In the genomic region with DNA sequence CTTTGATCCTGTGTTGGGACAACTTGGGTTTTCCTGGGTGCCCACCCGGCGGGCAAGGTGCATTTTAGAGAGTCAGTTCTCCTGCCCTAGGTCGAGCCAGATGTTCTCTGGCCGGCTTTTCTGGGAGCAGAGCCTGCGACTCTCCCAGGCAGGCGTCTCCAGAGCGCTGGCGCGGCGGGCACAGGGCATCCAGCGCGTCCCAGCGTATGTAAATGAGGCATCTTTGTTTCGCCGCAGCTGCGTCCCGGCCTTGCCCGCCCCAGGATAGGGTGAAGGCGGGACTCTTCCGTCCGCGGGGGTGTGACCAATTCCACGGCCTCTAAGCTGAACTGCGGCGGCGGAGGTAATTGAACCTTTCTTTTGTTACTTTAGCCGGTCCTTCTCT, we compare ENCODE assay signal across 9 cellular contexts. TPM values are rescaled to one million over a fixed set of nuclear protein-coding genes. Genes with fewer than 3 reads are reported as not detected.
A peak's percentile ranks its signal among the peaks of the same experiment; 100 is the strongest.
DNase-seq lines count a peak whose midpoint lies in the region; ATAC-seq and TF ChIP-seq lines count a peak whose summit lies in the region.
"Had no signal": no experiment of that assay in that cellular context is flagged by ENCODE, and none has a peak within 500 bp of the region (broad histone marks: within the 10 kb centered on the region; RNA-seq: fewer than 3 reads in every experiment).

No MANE protein-coding gene starts in this region.

- H3K56ac ChIP-seq in H9 (ENCODE audit: insufficient read length, low read depth, low read length), result no peak overlapping the region

- H2BK12ac ChIP-seq in H9 (ENCODE audit: insufficient read length, low read depth, low read length), result no peak overlapping the region

- CTCF ChIA-PET in WTC11 (lab: Charles Lee), result interaction anchor here (1.1 to 1.3 kb wide), 2 partner anchors 9 to 16 kb away, joined by 3 to 6 read pairs; partner anchors contain the start of gene GRIK2

- WGBS in H9 (ENCODE audit: extremely low coverage, insufficient read length, low lambda C conversion rate), result no CpG with 5 or more reads among the region's 27 CpGs
- 0 to 35% methylated on average over 3 of the region's 27 CpGs for WGBS in esophagus squamous epithelium, 2 donors

- no peaks in the 10 kb centered on the region for H3K9me3 ChIP-seq in H9 (ENCODE audit: control insufficient read depth, low read depth, low read length)
- H3K9me3 ChIP-seq in left ventricle myocardium inferior (replicated peaks), result no peaks in the 10 kb centered on the region
- no peaks in the 10 kb centered on the region for H3K9me3 ChIP-seq in esophagus squamous epithelium

- peaks cover 33 to 34% of the 10 kb centered on the region in 2 experiments for H3K4me1 Mint-ChIP-seq in H9
- H3K4me1 Mint-ChIP-seq in WTC11, result peaks cover 66% of the 10 kb centered on the region
- peaks cover 21% of the 10 kb centered on the region for H3K4me1 Mint-ChIP-seq in progenitor cell of endocrine pancreas (ENCODE audit: low read depth)

- H3K27ac Mint-ChIP-seq in H9, result no peak overlapping the region; a peak in 1 of 7 replicates
- no peak overlapping the region for H3K27ac Mint-ChIP-seq in WTC11
- H3K27ac Mint-ChIP-seq in progenitor cell of endocrine pancreas, result no peak overlapping the region

- no peak overlapping the region for H2BK120ac ChIP-seq in H9 (ENCODE audit: low read depth, low read length, poor library complexity, severe bottlenecking)

- H3K4ac ChIP-seq in H9 (ENCODE audit: low read depth, low read length), result no peak overlapping the region

- H3K27ac ChIP-seq in H9 (ENCODE audit: insufficient read length, low read depth, low read length), result no peak overlapping the region
- peak overlapping the region; percentile 64 for H3K27ac ChIP-seq in left ventricle myocardium inferior (replicated peaks)
- no peak overlapping the region for H3K27ac ChIP-seq in esophagus squamous epithelium

- no peak overlapping the region for H2AFZ ChIP-seq in H9 (ENCODE audit: low read length)

- peaks cover 10% of the 10 kb centered on the region for H3K4me1 ChIP-seq in H9 (ENCODE audit: insufficient read depth, low read length)
- peaks cover 29% of the 10 kb centered on the region for H3K4me1 ChIP-seq in left ventricle myocardium inferior
- H3K4me1 ChIP-seq in esophagus squamous epithelium, result peaks cover 0 to 17% (median 4%) of the 10 kb centered on the region in 3 donors

- no peak overlapping the region for H4K91ac ChIP-seq in H9 (ENCODE audit: insufficient read length, low read depth, low read length)

- TF ChIP-seq POLR2A in esophagus squamous epithelium (IDR thresholded peaks at IDR 0.05), result no peak

- no peaks in the 10 kb centered on the region for H3K79me2 ChIP-seq in H9 (ENCODE audit: insufficient read depth, low read length)

- H2AK5ac ChIP-seq in H9 (ENCODE audit: insufficient read length, low read length), result no peak overlapping the region

- peak; percentile 65 for ATAC-seq in WTC11
- no peak for ATAC-seq in GM21723 (IDR thresholded peaks at IDR 0.05; ENCODE audit: unreplicated experiment)

- no peak overlapping the region for H4K5ac ChIP-seq in H9 (ENCODE audit: insufficient read length, low read depth, low read length)

- H3K36me3 ChIP-seq in left ventricle myocardium inferior (no peaks in the 10 kb centered on the region), esophagus squamous epithelium (no peaks in the 10 kb centered on the region)

- DNase-seq in H9 (peak; percentile 83), WTC11 (ENCODE audit: low spot score) (peak; percentile 70), left ventricle myocardium inferior (no peak), progenitor cell of endocrine pancreas (ENCODE audit: low spot score, unreplicated experiment) (no peak), activated gamma-delta T cell (lab: John Stamatoyannopoulos, UW) (no peak), esophagus squamous epithelium (lab: John Stamatoyannopoulos, UW) (no peak)
- DNase-seq: MV-4-11 had no signal

- intact Hi-C loops in left ventricle myocardium inferior (cut with micrococcal nuclease), result no loop called here
- intact Hi-C loops in esophagus squamous epithelium (cut with DNase I), result no loop called here

- TF ChIP-seq CTCF in H9 (conservative IDR thresholded peaks at IDR 0.05), result no peak
- no peak for TF ChIP-seq CTCF in WTC11 (IDR thresholded peaks at IDR 0.05)
- TF ChIP-seq CTCF in left ventricle myocardium inferior (IDR thresholded peaks at IDR 0.05; ENCODE audit: borderline replicate concordance), result no peak
- TF ChIP-seq CTCF in progenitor cell of endocrine pancreas (IDR thresholded peaks at IDR 0.05; ENCODE audit: unreplicated experiment), result no peak
- TF ChIP-seq CTCF in esophagus squamous epithelium (IDR thresholded peaks at IDR 0.05), result no peak

- no peaks in the 10 kb centered on the region; the same call in 1 of the 2 replicates for H3K27me3 ChIP-seq in H9 (ENCODE audit: insufficient read depth, low read length)
- H3K27me3 ChIP-seq in left ventricle myocardium inferior (ENCODE audit: low read depth), result peaks cover 59% of the 10 kb centered on the region
- H3K27me3 ChIP-seq in esophagus squamous epithelium, result peaks cover 7 to 73% (median 8%) of the 10 kb centered on the region in 4 donors

- peaks cover 32% of the 10 kb centered on the region for H3K23me2 ChIP-seq in H9 (ENCODE audit: insufficient read length, low read depth, low read length, poor library complexity, severe bottlenecking)

- H3K9me3 Mint-ChIP-seq in H9 (no peaks in the 10 kb centered on the region), WTC11 (no peaks in the 10 kb centered on the region), progenitor cell of endocrine pancreas (ENCODE audit: low read depth) (no peaks in the 10 kb centered on the region)

- H3K14ac ChIP-seq in H9 (ENCODE audit: insufficient read depth, low read length), result no peak overlapping the region

- no peak overlapping the region for H2BK5ac ChIP-seq in H9 (ENCODE audit: insufficient read length, low read length)

- H3K9ac ChIP-seq in H9 (ENCODE audit: extremely low read depth, insufficient read length, low read length), result no peak overlapping the region

- H3K18ac ChIP-seq in H9 (ENCODE audit: insufficient read length, low read depth, low read length), result no peak overlapping the region

- H3K4me2 ChIP-seq in H9 (ENCODE audit: insufficient read depth, insufficient read length, low read length), result peak overlapping the region; percentile 98

- H3K27me3 Mint-ChIP-seq in H9 (ENCODE audit: low read depth) (peaks cover 66% of the 10 kb centered on the region), WTC11 (ENCODE audit: low read depth) (peaks cover 47% of the 10 kb centered on the region), progenitor cell of endocrine pancreas (peaks cover 46% of the 10 kb centered on the region)

- no peak overlapping the region for H3K23ac ChIP-seq in H9 (ENCODE audit: insufficient read length, low read depth, low read length)

- POLR2A ChIA-PET in WTC11 (lab: Charles Lee), result no interaction called here

- no peak overlapping the region for H3T11ph ChIP-seq in H9 (ENCODE audit: low read length)

- H2BK20ac ChIP-seq in H9 (ENCODE audit: low read depth, low read length, poor library complexity, severe bottlenecking), result no peak overlapping the region

- H3K4me3 Mint-ChIP-seq in H9 (peak overlapping the region; percentile 67 to 85), WTC11 (peak overlapping the region; percentile 79), progenitor cell of endocrine pancreas (ENCODE audit: low read depth) (peak overlapping the region; percentile 60)
- H3K4me3 Mint-ChIP-seq: stimulated activated naive CD8-positive, alpha-beta T cell treated with anti-CD3 and anti-CD28 coated beads, Interleukin-15, Interleukin-2, amounts not matched to agents 100 ng/mL and 50 ng/mL, for 24 hours had no signal

- H2BK15ac ChIP-seq in H9 (ENCODE audit: low read depth, low read length), result no peak overlapping the region

- no peaks in the 10 kb centered on the region for H4K20me1 ChIP-seq in H9 (ENCODE audit: control insufficient read depth, insufficient read depth, insufficient read length)

- H3K36me3 Mint-ChIP-seq in H9 (ENCODE audit: insufficient read depth in 1 of 3, low read depth in 3 of 3) (no peaks in the 10 kb centered on the region; a peak in 1 of 7 replicates), WTC11 (no peaks in the 10 kb centered on the region), progenitor cell of endocrine pancreas (ENCODE audit: insufficient read depth) (no peaks in the 10 kb centered on the region)

- H3K79me1 ChIP-seq in H9 (ENCODE audit: insufficient read depth, low read depth, low read length, poor library complexity, severe bottlenecking), result no peaks in the 10 kb centered on the region

- peak overlapping the region; percentile 63 for H3K4me3 ChIP-seq in left ventricle myocardium inferior
- peak overlapping the region in 1 of 4 donors; percentile 34 for H3K4me3 ChIP-seq in esophagus squamous epithelium

- no peak overlapping the region for H4K8ac ChIP-seq in H9 (replicated peaks; ENCODE audit: insufficient read length, low read depth, low read length)

TF ChIP-seq in WTC11, 78 proteins besides CTCF, POLR2A, EP300 and RAD21 (continues in another document):
- TF ChIP-seq, protein P1, sequence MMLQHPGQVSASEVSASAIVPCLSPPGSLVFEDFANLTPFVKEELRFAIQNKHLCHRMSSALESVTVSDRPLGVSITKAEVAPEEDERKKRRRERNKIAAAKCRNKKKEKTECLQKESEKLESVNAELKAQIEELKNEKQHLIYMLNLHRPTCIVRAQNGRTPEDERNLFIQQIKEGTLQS (CRISPR knock-in tag; conservative IDR thresholded peaks at IDR 0.05), result no peak
- no peak for TF ChIP-seq SMAD4 (CRISPR knock-in tag; IDR thresholded peaks at IDR 0.05)
- no peak for TF ChIP-seq SOX15 (CRISPR knock-in tag; IDR thresholded peaks at IDR 0.05)
- TF ChIP-seq NR2C2 (CRISPR knock-in tag; IDR thresholded peaks at IDR 0.05), result no peak
- TF ChIP-seq ATF6 (CRISPR knock-in tag; IDR thresholded peaks at IDR 0.05), result no peak
- TF ChIP-seq NFATC4 (CRISPR knock-in tag; IDR thresholded peaks at IDR 0.05), result no peak
- no peak for TF ChIP-seq ETV6 (CRISPR knock-in tag; IDR thresholded peaks at IDR 0.05)
- no peak for TF ChIP-seq FOXK1 (CRISPR knock-in tag; IDR thresholded peaks at IDR 0.05)

RNA-seq across cellular contexts. Expression of gene GRIK2, which starts 9.1 kb away (rescaled TPM):
- total RNA-seq in H9 (2021) (0.70 and 0.90 TPM in 2 replicates), WTC11 (2021) (2.7 to 6.0 TPM (median 5.2 TPM) in 3 replicates), left ventricle myocardium inferior (11.3 TPM), progenitor cell of endocrine pancreas (6.3 and 7.6 TPM in 2 replicates), esophagus squamous epithelium (under 1 TPM in 1 of 4 donors, not detected in 3; 0.19 TPM)

Comparison
In these comparisons a context has a peak if more than half of its experiments do, and no peak if none do; other contexts are left out.
1. DNase-seq: peak in H9 (single experiment) and WTC11 (single experiment); none in left ventricle myocardium inferior (single experiment), progenitor cell of endocrine pancreas (single experiment), activated gamma-delta T cell (single experiment) and esophagus squamous epithelium (single experiment).
2. Peak in every context shown above with its lines, with median percentiles within 50 percentile points of each other: H3K4me3 Mint-ChIP-seq.